ENCODE assay signal across 1 cellular context in the genomic region with DNA sequence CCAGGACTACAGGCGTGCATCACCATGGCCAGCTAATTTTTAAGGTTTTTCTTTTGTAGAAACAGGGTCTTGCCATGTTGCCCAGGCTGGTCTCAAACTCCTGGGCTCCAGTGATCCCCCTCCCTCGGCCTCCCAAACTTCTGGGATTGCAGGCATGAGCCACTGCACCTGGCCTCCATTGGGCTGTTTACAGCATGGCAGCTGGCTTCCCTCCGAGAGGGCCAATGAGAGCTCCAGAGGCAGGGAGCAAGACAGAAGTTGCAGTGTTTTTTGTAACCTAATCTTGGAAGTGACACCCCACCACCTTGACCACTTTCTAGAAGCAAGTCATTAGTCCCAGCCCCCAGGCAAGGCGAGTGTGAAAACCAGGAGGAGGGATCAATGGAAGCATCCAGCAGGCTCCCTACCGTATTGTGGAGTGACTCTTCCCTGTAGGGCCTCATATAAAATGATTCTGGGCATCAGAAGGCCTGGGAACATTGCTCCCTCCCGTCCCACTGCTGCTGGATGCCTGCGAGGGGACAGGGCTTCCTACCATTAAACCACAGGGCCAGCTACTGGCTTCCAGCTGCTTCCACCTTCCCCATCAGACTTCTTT.
TF ChIP-seq lines count a peak whose summit lies in the region.

No MANE protein-coding gene starts in this region.

TF ChIP-seq in HepG2, 621 proteins besides CTCF, POLR2A, EP300 and RAD21 (continued from another document):
- no peak for TF ChIP-seq CEBPZ (IDR thresholded peaks at IDR 0.05; ENCODE audit: low read length)
- no peak for TF ChIP-seq HNRNPUL1 (IDR thresholded peaks at IDR 0.05; ENCODE audit: low read depth, low read length)
- 0 out of 2 replicates have a peak, but pooled peaks have one; percentile 5 for TF ChIP-seq ZNF556 (CRISPR knock-in tag; IDR thresholded peaks at IDR 0.05; ENCODE audit: borderline replicate concordance)
- 0 out of 2 replicates have a peak, but pooled peaks have one; percentile 30 for TF ChIP-seq ZNF350 (CRISPR knock-in tag; IDR thresholded peaks at IDR 0.05; ENCODE audit: borderline replicate concordance, low read depth)
- 0 out of 2 replicates have a peak, but pooled peaks have one; percentile 24 for TF ChIP-seq ZBTB38 (CRISPR knock-in tag; IDR thresholded peaks at IDR 0.05)
- 0 out of 2 replicates have a peak, but pooled peaks have one; percentile 49 for TF ChIP-seq SNAI1 (CRISPR knock-in tag; IDR thresholded peaks at IDR 0.05; ENCODE audit: borderline replicate concordance)
- 0 out of 2 replicates have a peak, but pooled peaks have one; percentile 12 for TF ChIP-seq MED1 (CRISPR knock-in tag; IDR thresholded peaks at IDR 0.05)
- TF ChIP-seq ZNF891 (CRISPR knock-in tag; IDR thresholded peaks at IDR 0.05), result peak; percentile 80
- TF ChIP-seq RXRA (CRISPR knock-in tag; IDR thresholded peaks at IDR 0.05), result peak; percentile 29; the same call in 1 of the 2 replicates
- no peak for TF ChIP-seq DPF2 (CRISPR knock-in tag; IDR thresholded peaks at IDR 0.05; ENCODE audit: borderline replicate concordance, low read depth)
- TF ChIP-seq ZNF790 (CRISPR knock-in tag; IDR thresholded peaks at IDR 0.05; ENCODE audit: borderline replicate concordance), result no peak
- no peak for TF ChIP-seq PCBP1 (IDR thresholded peaks at IDR 0.05; ENCODE audit: borderline replicate concordance, low read depth, low read length)
- TF ChIP-seq ZGPAT (CRISPR knock-in tag; IDR thresholded peaks at IDR 0.05), result 0 out of 2 replicates have a peak, but pooled peaks have one; percentile 2
- no peak for TF ChIP-seq TBX3 (IDR thresholded peaks at IDR 0.05; ENCODE audit: borderline replicate concordance)
- 0 out of 2 replicates have a peak, but pooled peaks have one; percentile 58 for TF ChIP-seq DZIP1 (CRISPR knock-in tag; IDR thresholded peaks at IDR 0.05)
- TF ChIP-seq, protein P1, sequence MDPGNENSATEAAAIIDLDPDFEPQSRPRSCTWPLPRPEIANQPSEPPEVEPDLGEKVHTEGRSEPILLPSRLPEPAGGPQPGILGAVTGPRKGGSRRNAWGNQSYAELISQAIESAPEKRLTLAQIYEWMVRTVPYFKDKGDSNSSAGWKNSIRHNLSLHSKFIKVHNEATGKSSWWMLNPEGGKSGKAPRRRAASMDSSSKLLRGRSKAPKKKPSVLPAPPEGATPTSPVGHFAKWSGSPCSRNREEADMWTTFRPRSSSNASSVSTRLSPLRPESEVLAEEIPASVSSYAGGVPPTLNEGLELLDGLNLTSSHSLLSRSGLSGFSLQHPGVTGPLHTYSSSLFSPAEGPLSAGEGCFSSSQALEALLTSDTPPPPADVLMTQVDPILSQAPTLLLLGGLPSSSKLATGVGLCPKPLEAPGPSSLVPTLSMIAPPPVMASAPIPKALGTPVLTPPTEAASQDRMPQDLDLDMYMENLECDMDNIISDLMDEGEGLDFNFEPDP (CRISPR knock-in tag; conservative IDR thresholded peaks at IDR 0.05), result no peak
- TF ChIP-seq MEF2D (CRISPR knock-in tag; IDR thresholded peaks at IDR 0.05), result 0 out of 2 replicates have a peak, but pooled peaks have one; percentile 50
